ENCODE assay signal across 27 cellular contexts in genomic region chr14:105272623-105273022, GRCh38. TPM values are rescaled to one million over a fixed set of nuclear protein-coding genes. Genes with fewer than 3 reads are reported as not detected.
A peak's percentile ranks its signal among the peaks of the same experiment; 100 is the strongest.
DNase-seq lines count a peak whose midpoint lies in the region; ATAC-seq and TF ChIP-seq lines count a peak whose summit lies in the region.
"Had no signal": no experiment of that assay in that cellular context is flagged by ENCODE, and none has a peak within 500 bp of the region (broad histone marks: within the 10 kb centered on the region; RNA-seq: fewer than 3 reads in every experiment).

No MANE protein-coding gene starts in this region.

- intact Hi-C loops in Right ventricle myocardium inferior (cut with DNase I) (no loop called here), Right ventricle myocardium superior (cut with DNase I) (no loop called here), body of pancreas (cut with DNase I) (no loop called here)

- H3K27me3 ChIP-seq in body of pancreas, result no peaks in the 10 kb centered on the region
- H3K27me3 ChIP-seq: heart right ventricle, ovary had no signal

- H3K36me3 Mint-ChIP-seq in mesothelial cell of epicardium, result peaks cover 8% of the 10 kb centered on the region

- no peak overlapping the region for H3K4me3 Mint-ChIP-seq in mesothelial cell of epicardium
- H3K4me3 Mint-ChIP-seq: stimulated activated memory B cell treated with anti-CD40 and anti-IgM and Interleukin-4, amounts not matched to agents 10 μg/mL and 1 μg/mL and 100 μg/mL, for 72 hours had no signal

- no peaks in the 10 kb centered on the region for H3K9me3 Mint-ChIP-seq in mesothelial cell of epicardium
- H3K9me3 Mint-ChIP-seq: activated T-helper 2 cell treated with anti-CD3 and anti-CD28 coated beads, Interferon-gamma antibody, Interleukin-2, Interleukin-4, amounts not matched to agents 10 μg/mL and 5 μg/mL and 100 μg/mL, durations not matched to agents 14 hours and 24 hours and 36 hours; stimulated activated memory B cell treated with anti-CD40 and anti-IgM and Interleukin-4, amounts not matched to agents 10 μg/mL and 1 μg/mL and 100 μg/mL, for 72 hours had no signal

- TF ChIP-seq CTCF in body of pancreas (IDR thresholded peaks at IDR 0.05), result no peak
- no peak for TF ChIP-seq CTCF in mesothelial cell of epicardium (IDR thresholded peaks at IDR 0.05; ENCODE audit: unreplicated experiment)

- DNase-seq in Right ventricle myocardium inferior (ENCODE audit: missing footprints), result peak; percentile 37
- no peak for DNase-seq in Right ventricle myocardium superior
- peak; percentile 45 to 68 (median 60) for DNase-seq in body of pancreas
- no peak for DNase-seq in mesothelial cell of epicardium (ENCODE audit: low spot score in 2 of 2, unreplicated experiment in 2 of 2)
- DNase-seq in amygdala (lab: John Stamatoyannopoulos, UW), result no peak
- no peak for DNase-seq in hippocampal formation (lab: John Stamatoyannopoulos, UW)
- DNase-seq: activated naive CD4-positive, alpha-beta T cell treated with anti-CD3 and anti-CD28 coated beads, Interleukin-2, amount 50 U/mL, for 16 hours; AML-193; DMS153; GDM1; heart right ventricle; IMR-90; MV-4-11; NCI-H1436; NCI-H2171; NCI-H524; ovary; retina; SHP77 treated with DMSO at 0.1 percent for 48 hours; substantia nigra; T-helper 2 cell had no signal

- no peak overlapping the region for H3K4me3 ChIP-seq in body of pancreas
- H3K4me3 ChIP-seq: A549, heart right ventricle, ovary, PC-9 had no signal

- H3K27ac Mint-ChIP-seq in mesothelial cell of epicardium, result peak overlapping the region; percentile 72
- H3K27ac Mint-ChIP-seq: activated T-helper 2 cell treated with anti-CD3 and anti-CD28 coated beads, Interferon-gamma antibody, Interleukin-2, Interleukin-4, amounts not matched to agents 10 μg/mL and 5 μg/mL and 100 μg/mL, durations not matched to agents 14 hours and 24 hours and 36 hours; stimulated activated memory B cell treated with anti-CD40 and anti-IgM and Interleukin-4, amounts not matched to agents 10 μg/mL and 1 μg/mL and 100 μg/mL, for 72 hours had no signal

- peaks cover 23% of the 10 kb centered on the region for H3K4me1 Mint-ChIP-seq in mesothelial cell of epicardium

- H3K4me1 ChIP-seq in body of pancreas, result peaks cover 52% of the 10 kb centered on the region
- H3K4me1 ChIP-seq: A549 had no signal

- no peaks in the 10 kb centered on the region for H3K27me3 Mint-ChIP-seq in mesothelial cell of epicardium (ENCODE audit: low read depth)
- H3K27me3 Mint-ChIP-seq: stimulated activated memory B cell treated with anti-CD40 and anti-IgM and Interleukin-4, amounts not matched to agents 10 μg/mL and 1 μg/mL and 100 μg/mL, for 72 hours had no signal

- no peak for TF ChIP-seq POLR2A in body of pancreas (IDR thresholded peaks at IDR 0.05)

- no peak for ATAC-seq in Right ventricle myocardium inferior
- no peak for ATAC-seq in Right ventricle myocardium superior (ENCODE audit: poor library complexity)
- ATAC-seq in body of pancreas, result peak; percentile 29
- no peak for ATAC-seq in GM19455 (IDR thresholded peaks at IDR 0.05; ENCODE audit: unreplicated experiment)
- no peak for ATAC-seq in HG03520 (IDR thresholded peaks at IDR 0.05; ENCODE audit: unreplicated experiment)
- ATAC-seq: stimulated activated memory B cell treated with anti-CD40 and anti-IgM and Interleukin-4, amounts not matched to agents 10 μg/mL and 1 μg/mL and 100 μg/mL, for 72 hours had no signal

- 48 to 72% methylated on average over 14 to 15 of the region's 15 CpGs for WGBS in body of pancreas, 2 donors

- H3K36me3 ChIP-seq in body of pancreas (replicated peaks in 1 of 2; ENCODE audit: insufficient read depth in 1 of 2, low read depth in 2 of 2), result no peaks in the 10 kb centered on the region
- H3K36me3 ChIP-seq: ovary had no signal

- H3K9me3 ChIP-seq in body of pancreas, result no peaks in the 10 kb centered on the region
- H3K9me3 ChIP-seq: A549, heart right ventricle, ovary had no signal

- peak overlapping the region; percentile 40 to 78 (median 66) for H3K27ac ChIP-seq in body of pancreas
- H3K27ac ChIP-seq: A549, heart right ventricle, ovary, PC-9 had no signal

RNA-seq across cellular contexts. Expression of gene BTBD6, which starts 24.3 kb away (rescaled TPM):
- total RNA-seq in Right ventricle myocardium inferior (48.8 TPM), Right ventricle myocardium superior (45.5 TPM), body of pancreas (10 to 100 TPM; 13.0 to 22.4 TPM), mesothelial cell of epicardium (38.4 to 41.2 TPM (median 39.8 TPM) in 3 replicates)

RNA-seq across cellular contexts. Expression of gene BRF1, which starts 28.2 kb away (rescaled TPM):
- 19.0 TPM for total RNA-seq in Right ventricle myocardium inferior
- 17.5 TPM for total RNA-seq in Right ventricle myocardium superior
- 10 to 100 TPM; 54.5 to 86.7 TPM for total RNA-seq in body of pancreas
- 72.8 to 78.6 TPM (median 75.0 TPM) in 3 replicates for total RNA-seq in mesothelial cell of epicardium

RNA-seq across cellular contexts. Expression of gene PACS2, which starts 41.9 kb away (rescaled TPM):
- total RNA-seq in Right ventricle myocardium inferior (69.1 TPM), Right ventricle myocardium superior (66.8 TPM), body of pancreas (100 to 1,000 TPM in 1 of 2 donors, 10 to 100 TPM in 1; 56.6 to 102 TPM), mesothelial cell of epicardium (135 to 147 TPM (median 138 TPM) in 3 replicates)

Comparison
In these comparisons a context has a peak if more than half of its experiments do, and no peak if none do; other contexts are left out.
1. DNase-seq: peak in Right ventricle myocardium inferior (single experiment) and body of pancreas (4 of 4); none in Right ventricle myocardium superior (single experiment), mesothelial cell of epicardium (0 of 2), amygdala (0 of 56) and hippocampal formation (0 of 2).